ENCODE assay signal across 8 cellular contexts in genomic region chr12:57771271-57771872, GRCh38. TPM values are rescaled to one million over a fixed set of nuclear protein-coding genes. Genes with fewer than 3 reads are reported as not detected.
DNase-seq lines count a peak whose midpoint lies in the region.

No MANE protein-coding gene starts in this region.

- H3K9me3 ChIP-seq in HAP-1: no peaks in the 10 kb centered on the region

- H3K4me3 Mint-ChIP-seq in activated naive CD4-positive, alpha-beta T cell treated with anti-CD3 and anti-CD28 coated beads, Interleukin-2, amount 50 U/mL, for 24 hours: peak overlapping the region; percentile 99

- H3K27me3 ChIP-seq in HAP-1 (ENCODE audit: low read depth): peaks cover 2% of the 10 kb centered on the region; the same call in 1 of the 2 replicates

- in situ Hi-C loops in HAP-1 (cut with MboI; ENCODE audit: low sequenced_read_pairs): no loop called here

- peaks cover 19% of the 10 kb centered on the region for H3K4me1 ChIP-seq in HAP-1

- no peaks in the 10 kb centered on the region for H3K9me3 Mint-ChIP-seq in activated naive CD4-positive, alpha-beta T cell treated with anti-CD3 and anti-CD28 coated beads, Interleukin-2, amount 50 U/mL, for 24 hours

- H3K36me3 ChIP-seq in HAP-1 (replicated peaks): peaks cover 30% of the 10 kb centered on the region

- H3K27ac Mint-ChIP-seq in activated naive CD4-positive, alpha-beta T cell treated with anti-CD3 and anti-CD28 coated beads, Interleukin-2, amount 50 U/mL, for 24 hours: peak overlapping the region; percentile 99

- peaks cover 37% of the 10 kb centered on the region for H3K4me1 Mint-ChIP-seq in activated naive CD4-positive, alpha-beta T cell treated with anti-CD3 and anti-CD28 coated beads, Interleukin-2, amount 50 U/mL, for 24 hours

- peaks cover 14% of the 10 kb centered on the region for H3K36me3 Mint-ChIP-seq in activated naive CD4-positive, alpha-beta T cell treated with anti-CD3 and anti-CD28 coated beads, Interleukin-2, amount 50 U/mL, for 24 hours

- DNase-seq in GDM1 (lab: John Stamatoyannopoulos, UW) (peak; percentile 89), HAP-1 (ENCODE audit: low spot score in 2 of 2) (peak; percentile 93 to 97), M059J (ENCODE audit: low read depth) (peak; percentile 90), SHP77 (lab: John Stamatoyannopoulos, UW) (peak; percentile 77 to 89), cardiac septum (ENCODE audit: low spot score) (peak; percentile 86), pons (ENCODE audit: low spot score) (peak; percentile 78), ureter (ENCODE audit: low spot score) (peak; percentile 93)

- intact Hi-C loops in cardiac septum (cut with DNase I): loop anchor here (2.0 kb wide), 1 partner anchor 19 kb away; the partner anchor contains the start of gene CDK4

- peak overlapping the region; percentile 90 for H3K4me3 ChIP-seq in HAP-1

- peaks cover 3% of the 10 kb centered on the region for H3K27me3 Mint-ChIP-seq in activated naive CD4-positive, alpha-beta T cell treated with anti-CD3 and anti-CD28 coated beads, Interleukin-2, amount 50 U/mL, for 24 hours

RNA-seq across cellular contexts. Expression of gene METTL1, which starts 0.5 kb away (rescaled TPM):
- 8.4 and 12.4 TPM in 2 replicates for total RNA-seq in M059J (2014; rRNA removed; shearing (Covaris generic))
- total RNA-seq in cardiac septum: 13.3 TPM
- 50.1 TPM for total RNA-seq in ureter

RNA-seq across cellular contexts. Expression of gene EEF1AKMT3, which starts 1.0 kb away (rescaled TPM):
- total RNA-seq in M059J (2014; rRNA removed; shearing (Covaris generic)): 6.6 and 8.9 TPM in 2 replicates
- total RNA-seq in cardiac septum: 1.6 TPM
- total RNA-seq in ureter: 9.8 TPM

RNA-seq across cellular contexts. Expression of gene CYP27B1, which starts 4.5 kb away (rescaled TPM):
- 1.8 and 3.2 TPM in 2 replicates for total RNA-seq in M059J (2014; rRNA removed; shearing (Covaris generic))
- total RNA-seq in cardiac septum: 0.24 TPM
- total RNA-seq in ureter: 1.6 TPM

RNA-seq across cellular contexts. Expression of gene TSFM, which starts 11.2 kb away (rescaled TPM):
- total RNA-seq in M059J (2014; rRNA removed; shearing (Covaris generic)): 27.6 and 37.9 TPM in 2 replicates
- total RNA-seq in cardiac septum (47.7 TPM), ureter (32.9 TPM)

RNA-seq across cellular contexts. Expression of gene MARCHF9, which starts 16.5 kb away (rescaled TPM):
- 6.7 and 7.9 TPM in 2 replicates for total RNA-seq in M059J (2014; rRNA removed; shearing (Covaris generic))
- 13.1 TPM for total RNA-seq in cardiac septum
- total RNA-seq in ureter: 12.1 TPM

Comparison
In these comparisons a context has a peak if more than half of its experiments do, and no peak if none do; other contexts are left out.
1. Peak in every context shown above with its lines: DNase-seq and H3K4me3 ChIP-seq.